ENCODE assay signal across 8 cellular contexts in the genomic region with DNA sequence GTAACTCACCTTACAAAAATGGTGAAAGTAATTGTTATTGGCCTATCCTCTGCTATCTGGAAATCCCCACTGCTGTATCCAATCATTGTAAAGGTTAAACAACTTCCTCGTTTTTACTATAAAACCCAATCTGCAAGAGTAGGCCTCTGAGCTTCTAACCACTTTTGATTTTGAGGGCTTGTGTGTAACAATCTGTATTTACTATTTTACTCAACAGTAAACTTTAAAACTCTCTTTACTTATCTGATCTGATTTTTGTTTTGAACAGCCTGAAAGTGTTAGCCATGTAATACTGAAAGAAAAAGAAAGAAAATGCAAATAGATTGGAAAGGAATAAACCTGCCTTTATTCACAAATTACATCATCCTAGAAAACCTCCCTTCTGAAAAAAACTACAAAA.
A peak's percentile ranks its signal among the peaks of the same experiment; 100 is the strongest.
DNase-seq lines count a peak whose midpoint lies in the region; ATAC-seq and TF ChIP-seq lines count a peak whose summit lies in the region.

No MANE protein-coding gene starts in this region.

- no peaks in the 10 kb centered on the region for H4K20me1 ChIP-seq in neural progenitor cell (ENCODE audit: low read depth)

- H3K4me1 Mint-ChIP-seq in activated T-helper 2 cell treated with anti-CD3 and anti-CD28 coated beads, Interferon-gamma antibody, Interleukin-2, Interleukin-4, amounts not matched to agents 10 μg/mL and 5 μg/mL and 100 μg/mL, durations not matched to agents 14 hours and 24 hours and 36 hours (ENCODE audit: low read depth) = peaks cover 29% of the 10 kb centered on the region
- no peaks in the 10 kb centered on the region for H3K4me1 Mint-ChIP-seq in nephron progenitor cell
- H3K4me1 Mint-ChIP-seq in neural progenitor cell = peaks cover 6% of the 10 kb centered on the region

- no peaks in the 10 kb centered on the region for H3F3A ChIP-seq in neural progenitor cell (ENCODE audit: low read depth)

- peaks cover 24% of the 10 kb centered on the region for H3K36me3 Mint-ChIP-seq in activated T-helper 2 cell treated with anti-CD3 and anti-CD28 coated beads, Interferon-gamma antibody, Interleukin-2, Interleukin-4, amounts not matched to agents 10 μg/mL and 5 μg/mL and 100 μg/mL, durations not matched to agents 14 hours and 24 hours and 36 hours (ENCODE audit: low read depth)
- no peaks in the 10 kb centered on the region for H3K36me3 Mint-ChIP-seq in nephron progenitor cell (ENCODE audit: low read depth)
- H3K36me3 Mint-ChIP-seq in neural progenitor cell = no peaks in the 10 kb centered on the region

- no peak overlapping the region for H3K4me2 ChIP-seq in neural progenitor cell

- ATAC-seq in GM19463 (IDR thresholded peaks at IDR 0.05; ENCODE audit: unreplicated experiment) (peak; percentile 93), HG03103 (IDR thresholded peaks at IDR 0.05; ENCODE audit: low read depth, unreplicated experiment) (peak; percentile 89)

- H3K4me1 ChIP-seq in neural progenitor cell = peaks cover 8% of the 10 kb centered on the region
- no peaks in the 10 kb centered on the region for H3K4me1 ChIP-seq in esophagus squamous epithelium
- no peaks in the 10 kb centered on the region for H3K4me1 ChIP-seq in suprapubic skin

- H3K9me3 Mint-ChIP-seq in activated T-helper 2 cell treated with anti-CD3 and anti-CD28 coated beads, Interferon-gamma antibody, Interleukin-2, Interleukin-4, amounts not matched to agents 10 μg/mL and 5 μg/mL and 100 μg/mL, durations not matched to agents 14 hours and 24 hours and 36 hours = peaks cover 14% of the 10 kb centered on the region
- H3K9me3 Mint-ChIP-seq in nephron progenitor cell = no peaks in the 10 kb centered on the region
- no peaks in the 10 kb centered on the region for H3K9me3 Mint-ChIP-seq in neural progenitor cell

- DNase-seq in GM13977 (ENCODE audit: low spot score) = peak; percentile 16
- no peak for DNase-seq in activated T-helper 2 cell treated with anti-CD3 and anti-CD28 coated beads, Interferon-gamma antibody, Interleukin-2, Interleukin-4, amounts not matched to agents 10 μg/mL and 5 μg/mL and 100 μg/mL, durations not matched to agents 14 hours and 24 hours and 36 hours (ENCODE audit: low spot score)
- no peak for DNase-seq in nephron progenitor cell
- DNase-seq in neural progenitor cell (ENCODE audit: low spot score) = no peak
- no peak for DNase-seq in esophagus squamous epithelium (lab: John Stamatoyannopoulos, UW)
- DNase-seq in suprapubic skin (ENCODE audit: low spot score in 2 of 2) = no peak

- H3K9ac ChIP-seq in neural progenitor cell = no peak overlapping the region

- H3K4me3 ChIP-seq in neural progenitor cell (no peak overlapping the region), esophagus squamous epithelium (no peak overlapping the region), suprapubic skin (no peak overlapping the region)

- 54 to 64% methylated on average over 1 of the region's 1 CpG for WGBS in esophagus squamous epithelium, 2 donors
- WGBS in suprapubic skin = 56% methylated on average over 1 of the region's 1 CpG

- H3K4me3 Mint-ChIP-seq in activated T-helper 2 cell treated with anti-CD3 and anti-CD28 coated beads, Interferon-gamma antibody, Interleukin-2, Interleukin-4, amounts not matched to agents 10 μg/mL and 5 μg/mL and 100 μg/mL, durations not matched to agents 14 hours and 24 hours and 36 hours (ENCODE audit: low read depth) = peak overlapping the region; percentile 65
- H3K4me3 Mint-ChIP-seq in nephron progenitor cell (no peak overlapping the region), neural progenitor cell (no peak overlapping the region)

- intact Hi-C loops in activated T-helper 2 cell treated with anti-CD3 and anti-CD28 coated beads, Interferon-gamma antibody, Interleukin-2, Interleukin-4, amounts not matched to agents 10 μg/mL and 5 μg/mL and 100 μg/mL, durations not matched to agents 14 hours and 24 hours and 36 hours (cut with micrococcal nuclease) = loop anchor here (1.0 to 10.0 kb wide), 6 partner anchors 8 to 974 kb away; partner anchors contain the start of genes SLC10A7 and SMAD1
- intact Hi-C loops in esophagus squamous epithelium (cut with DNase I) = no loop called here

- H2AFZ ChIP-seq in neural progenitor cell (replicated peaks) = no peak overlapping the region

- H3K9me3 ChIP-seq in neural progenitor cell (ENCODE audit: low read depth) (no peaks in the 10 kb centered on the region), esophagus squamous epithelium (no peaks in the 10 kb centered on the region), suprapubic skin (no peaks in the 10 kb centered on the region)

- no peaks in the 10 kb centered on the region for H3K27me3 Mint-ChIP-seq in activated T-helper 2 cell treated with anti-CD3 and anti-CD28 coated beads, Interferon-gamma antibody, Interleukin-2, Interleukin-4, amounts not matched to agents 10 μg/mL and 5 μg/mL and 100 μg/mL, durations not matched to agents 14 hours and 24 hours and 36 hours (ENCODE audit: low read depth)
- H3K27me3 Mint-ChIP-seq in nephron progenitor cell (ENCODE audit: low read depth, poor library complexity) (peaks cover 4% of the 10 kb centered on the region), neural progenitor cell (ENCODE audit: insufficient read depth, low read depth) (no peaks in the 10 kb centered on the region)

- H3K36me3 ChIP-seq in neural progenitor cell (no peaks in the 10 kb centered on the region), esophagus squamous epithelium (no peaks in the 10 kb centered on the region), suprapubic skin (no peaks in the 10 kb centered on the region)

- H3K27ac Mint-ChIP-seq in activated T-helper 2 cell treated with anti-CD3 and anti-CD28 coated beads, Interferon-gamma antibody, Interleukin-2, Interleukin-4, amounts not matched to agents 10 μg/mL and 5 μg/mL and 100 μg/mL, durations not matched to agents 14 hours and 24 hours and 36 hours = peak overlapping the region; percentile 86
- H3K27ac Mint-ChIP-seq in nephron progenitor cell (no peak overlapping the region), neural progenitor cell (no peak overlapping the region)

- TF ChIP-seq CTCF in GM13977 (IDR thresholded peaks at IDR 0.05; ENCODE audit: extremely low read depth, insufficient read depth, missing control alignments) (no peak), nephron progenitor cell (IDR thresholded peaks at IDR 0.05) (no peak), neural progenitor cell (IDR thresholded peaks at IDR 0.05) (no peak), esophagus squamous epithelium (IDR thresholded peaks at IDR 0.05) (no peak), suprapubic skin (IDR thresholded peaks at IDR 0.05) (no peak)

- TF ChIP-seq POLR2A in esophagus squamous epithelium (IDR thresholded peaks at IDR 0.05) = no peak
- no peak for TF ChIP-seq POLR2A in suprapubic skin (IDR thresholded peaks at IDR 0.05)

- no peaks in the 10 kb centered on the region for H3K79me2 ChIP-seq in neural progenitor cell (ENCODE audit: low read depth)

- H3K27me3 ChIP-seq in neural progenitor cell (no peaks in the 10 kb centered on the region), esophagus squamous epithelium (no peaks in the 10 kb centered on the region), suprapubic skin (no peaks in the 10 kb centered on the region)

- H3K27ac ChIP-seq in neural progenitor cell (no peak overlapping the region), esophagus squamous epithelium (no peak overlapping the region), suprapubic skin (no peak overlapping the region)

- TF ChIP-seq EP300 in suprapubic skin (IDR thresholded peaks at IDR 0.05) = no peak

- in situ Hi-C loops in GM13977 (cut with MboI; ENCODE audit: low pct_unique_long_range_greater_than_20kb, low sequenced_read_pairs, unreplicated experiment) = no loop called here
